In genomic region chr17:64736804-64737492, GRCh38 we compare ENCODE assay signal across 8 cellular contexts.
DNase-seq lines count a peak whose midpoint lies in the region; ATAC-seq and TF ChIP-seq lines count a peak whose summit lies in the region.

No MANE protein-coding gene starts in this region.

- intact Hi-C loops in MCF 10A (cut with micrococcal nuclease): loop anchor here (2.0 kb wide), 1 partner anchor 76 kb away; no protein-coding TSS in a partner anchor

- no peak overlapping the region for H3K4ac ChIP-seq in mesenchymal stem cell (ENCODE audit: low read depth in 1 of 2, low read length in 2 of 2)

- H3K9ac ChIP-seq in mesenchymal stem cell (ENCODE audit: low read length): no peak overlapping the region

- no peak overlapping the region for H2BK5ac ChIP-seq in mesenchymal stem cell (ENCODE audit: low read depth, low read length, poor library complexity, severe bottlenecking)

- H3K27me3 ChIP-seq in mesenchymal stem cell (ENCODE audit: control insufficient read depth in 1 of 2, insufficient read depth in 1 of 2, low read length in 2 of 2) (no peaks in the 10 kb centered on the region), tibial nerve (no peaks in the 10 kb centered on the region)

- H3K23ac ChIP-seq in mesenchymal stem cell (ENCODE audit: low read length in 2 of 2): no peak overlapping the region

- H3K79me1 ChIP-seq in mesenchymal stem cell (replicated peaks; ENCODE audit: low read length, poor library complexity, severe bottlenecking): peaks cover 3% of the 10 kb centered on the region

- POLR2A ChIA-PET in MCF 10A (lab: Yijun Ruan, JAX): interaction anchor here (0.7 to 1.2 kb wide), 3 partner anchors 57 to 1645 kb away, joined by 3 to 4 read pairs (median 3); no protein-coding TSS in a partner anchor

- H3K4me1 Mint-ChIP-seq in T-helper 17 cell (peaks cover 10% of the 10 kb centered on the region), MCF 10A (ENCODE audit: insufficient read depth, unreplicated experiment) (peaks cover 17% of the 10 kb centered on the region)

- H3K36me3 ChIP-seq in mesenchymal stem cell (ENCODE audit: control insufficient read depth in 1 of 2, insufficient read depth in 2 of 2, low read depth in 1 of 2, low read length in 2 of 2) (no peaks in the 10 kb centered on the region), tibial nerve (no peaks in the 10 kb centered on the region)

- no TSS peak for BruUV-seq in MCF 10A (replicated peaks; lab: Mats Ljungman, UMichigan)

- no peak overlapping the region for H4K91ac ChIP-seq in mesenchymal stem cell (ENCODE audit: low read length)

- H3K9me3 ChIP-seq in T-helper 17 cell (ENCODE audit: control insufficient read depth, low read length, poor library complexity, severe bottlenecking) (no peaks in the 10 kb centered on the region), mesenchymal stem cell (ENCODE audit: control insufficient read depth, low read length) (no peaks in the 10 kb centered on the region), tibial nerve (no peaks in the 10 kb centered on the region)

- H3K4me1 ChIP-seq in mesenchymal stem cell (ENCODE audit: control insufficient read depth, insufficient read depth, low read depth, low read length) (peaks cover 20% of the 10 kb centered on the region), tibial nerve (peaks cover 0 to 41% (median 8%) of the 10 kb centered on the region in 4 donors)

- WGBS in mesenchymal stem cell: 47% methylated on average over 6 of the region's 8 CpGs
- 66 to 69% methylated on average over 8 of the region's 8 CpGs for WGBS in tibial nerve, 2 donors

- no peak overlapping the region for H2AK5ac ChIP-seq in mesenchymal stem cell (ENCODE audit: low read length, severe bottlenecking)

- ATAC-seq in T-helper 17 cell: peak; percentile 69

- no peak overlapping the region for H3K27ac ChIP-seq in mesenchymal stem cell (ENCODE audit: low read length, poor library complexity, severe bottlenecking)
- no peak overlapping the region for H3K27ac ChIP-seq in tibial nerve

- no peaks in the 10 kb centered on the region for H3K9me3 Mint-ChIP-seq in MCF 10A (ENCODE audit: unreplicated experiment)

- H3K36me3 Mint-ChIP-seq in T-helper 17 cell (ENCODE audit: low read depth) (no peaks in the 10 kb centered on the region), MCF 10A (ENCODE audit: insufficient read depth, unreplicated experiment) (no peaks in the 10 kb centered on the region)

- no peak for TF ChIP-seq POLR2A in tibial nerve (IDR thresholded peaks at IDR 0.05)

- TF ChIP-seq CTCF in MCF 10A (IDR thresholded peaks at IDR 0.05; ENCODE audit: unreplicated experiment) (peak; percentile 56), tibial nerve (IDR thresholded peaks at IDR 0.05) (peak in 4 of 5 experiments; percentile 31 to 42 (median 37))

- no peak overlapping the region for H2AFZ ChIP-seq in mesenchymal stem cell (ENCODE audit: low read depth, low read length)

- H3K4me3 ChIP-seq in mesenchymal stem cell (ENCODE audit: insufficient read depth in 1 of 2, low read depth in 1 of 2, low read length in 2 of 2) (no peak overlapping the region), tibial nerve (no peak overlapping the region)

- no peak overlapping the region for H3K14ac ChIP-seq in mesenchymal stem cell (ENCODE audit: low read length in 2 of 2)

- H4K8ac ChIP-seq in mesenchymal stem cell (ENCODE audit: low read length): no peak overlapping the region

- H2BK120ac ChIP-seq in mesenchymal stem cell (ENCODE audit: low read depth, low read length): no peak overlapping the region

- no peak overlapping the region for H2BK12ac ChIP-seq in mesenchymal stem cell (ENCODE audit: low read length in 2 of 2)

- DNase-seq in Ammon's horn (ENCODE audit: low spot score) (peak; percentile 21), HCEC 1CT (peak; percentile 70), T-helper 17 cell (peak in 1 of 3 donors; percentile 35), MCF 10A (ENCODE audit: unreplicated experiment) (peak; percentile 59), mesenchymal stem cell (peak; percentile 76), tibial nerve (ENCODE audit: low spot score in 2 of 2) (no peak), GM19240 (ENCODE audit: insufficient read length, low spot score) (no peak), DMS153 treated with DMSO at 0.1 percent for 48 hours (lab: John Stamatoyannopoulos, UW; ENCODE audit: unreplicated experiment) (no peak)

- H3K27me3 Mint-ChIP-seq in T-helper 17 cell (no peaks in the 10 kb centered on the region), MCF 10A (ENCODE audit: insufficient read depth, unreplicated experiment) (no peaks in the 10 kb centered on the region)

- H2BK15ac ChIP-seq in mesenchymal stem cell (ENCODE audit: low read depth, poor library complexity, severe bottlenecking): no peak overlapping the region

- CTCF ChIA-PET in MCF 10A (lab: Yijun Ruan, JAX): interaction anchor here (0.6 to 1.4 kb wide), 4 partner anchors 88 to 871 kb away, joined by 3 to 8 read pairs (median 4); no protein-coding TSS in a partner anchor

- no peak overlapping the region for H3K18ac ChIP-seq in mesenchymal stem cell (ENCODE audit: low read depth in 1 of 2, low read length in 2 of 2)

- H3K4me3 Mint-ChIP-seq in T-helper 17 cell: no peak overlapping the region
- H3K4me3 Mint-ChIP-seq in MCF 10A (ENCODE audit: unreplicated experiment): no peak overlapping the region

- H3K4me2 ChIP-seq in mesenchymal stem cell (ENCODE audit: low read length, poor library complexity, severe bottlenecking): no peak overlapping the region

- TF ChIP-seq EP300 in tibial nerve (IDR thresholded peaks at IDR 0.05): no peak

- peak overlapping the region; percentile 39 for H3K27ac Mint-ChIP-seq in T-helper 17 cell
- no peak overlapping the region for H3K27ac Mint-ChIP-seq in MCF 10A (ENCODE audit: low read depth, unreplicated experiment)

Comparison
In these comparisons a context has a peak if more than half of its experiments do, and no peak if none do; other contexts are left out.
1. DNase-seq: peak in Ammon's horn (single experiment), HCEC 1CT (single experiment), MCF 10A (single experiment) and mesenchymal stem cell (single experiment); none in tibial nerve (0 of 2), GM19240 (single experiment) and DMS153 treated with DMSO at 0.1 percent for 48 hours (single experiment).